In the genomic region with DNA sequence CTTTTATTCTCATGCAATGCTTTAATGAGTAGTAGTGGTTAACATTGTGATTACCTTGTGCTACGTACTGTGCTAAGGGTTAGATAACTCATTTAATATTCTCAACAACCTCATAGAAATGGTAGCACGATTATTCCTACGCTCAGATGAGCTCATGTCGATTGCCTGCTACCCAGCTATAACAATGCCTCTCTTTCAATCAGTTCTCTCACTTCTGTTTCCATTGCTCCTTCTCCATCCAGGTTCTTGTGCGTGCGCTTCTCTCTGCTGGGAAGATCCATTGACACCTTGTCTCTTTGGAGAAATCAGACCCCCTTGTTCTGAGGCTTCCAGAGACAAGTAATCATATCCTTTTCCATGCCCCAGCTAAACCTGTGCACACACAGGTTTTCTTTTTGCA, we compare ENCODE assay signal across 22 cellular contexts.
DNase-seq lines count a peak whose midpoint lies in the region; ATAC-seq and TF ChIP-seq lines count a peak whose summit lies in the region.
"Had no signal": no experiment of that assay in that cellular context is flagged by ENCODE, and none has a peak within 500 bp of the region (broad histone marks: within the 10 kb centered on the region; RNA-seq: fewer than 3 reads in every experiment).

No MANE protein-coding gene starts in this region.

- ATAC-seq in HG03432 (IDR thresholded peaks at IDR 0.05; ENCODE audit: unreplicated experiment) (no peak), GM18907 (IDR thresholded peaks at IDR 0.05; ENCODE audit: unreplicated experiment) (no peak)
- no peak for ATAC-seq in stimulated activated naive B cell treated with anti-CD40 and anti-IgM and Interleukin-4, amounts not matched to agents 10 μg/mL and 1 μg/mL and 100 μg/mL, for 72 hours (replicated peaks)
- ATAC-seq in activated CD4-positive, alpha-beta T cell treated with anti-CD3 and anti-CD28 coated beads for 36 hours, result no peak

- H3K27ac Mint-ChIP-seq in neural crest cell (ENCODE audit: unreplicated experiment), result no peak overlapping the region
- no peak overlapping the region for H3K27ac Mint-ChIP-seq in stimulated activated naive B cell treated with anti-CD40 and anti-IgM and Interleukin-4, amounts not matched to agents 10 μg/mL and 1 μg/mL and 100 μg/mL, for 72 hours
- H3K27ac Mint-ChIP-seq in activated CD4-positive, alpha-beta T cell treated with anti-CD3 and anti-CD28 coated beads for 36 hours, result no peak overlapping the region
- H3K27ac Mint-ChIP-seq: CD8-positive, alpha-beta memory T cell; IgD-negative memory B cell had no signal

- peak overlapping the region; percentile 58 for H3K4me3 Mint-ChIP-seq in neural crest cell
- H3K4me3 Mint-ChIP-seq in stimulated activated naive B cell treated with anti-CD40 and anti-IgM and Interleukin-4, amounts not matched to agents 10 μg/mL and 1 μg/mL and 100 μg/mL, for 72 hours, result no peak overlapping the region
- H3K4me3 Mint-ChIP-seq in activated CD4-positive, alpha-beta T cell treated with anti-CD3 and anti-CD28 coated beads for 36 hours, result no peak overlapping the region
- H3K4me3 Mint-ChIP-seq: CD8-positive, alpha-beta memory T cell; IgD-negative memory B cell had no signal

- no peak for TF ChIP-seq CTCF in mammary epithelial cell (conservative IDR thresholded peaks at IDR 0.05 in 1 of 2, IDR thresholded peaks at IDR 0.05 in 1 of 2; ENCODE audit: extremely low read depth in 1 of 2, insufficient read depth in 1 of 2, low read depth in 1 of 2, low read length in 2 of 2)
- TF ChIP-seq CTCF in breast epithelium (IDR thresholded peaks at IDR 0.05), result no peak
- no peak for TF ChIP-seq CTCF in dorsolateral prefrontal cortex (IDR thresholded peaks at IDR 0.05 in 54 of 56, conservative IDR thresholded peaks at IDR 0.05 in 2 of 56; ENCODE audit: low read depth in 1 of 56, partially characterized antibody in 56 of 56)
- no peak for TF ChIP-seq CTCF in neural crest cell (conservative IDR thresholded peaks at IDR 0.05)

- H3K9me3 ChIP-seq in mammary epithelial cell (replicated peaks; ENCODE audit: insufficient read depth, low read length) (peaks cover 5% of the 10 kb centered on the region), breast epithelium (no peaks in the 10 kb centered on the region)

- H3K36me3 Mint-ChIP-seq in neural crest cell (ENCODE audit: low read depth), result no peaks in the 10 kb centered on the region
- H3K36me3 Mint-ChIP-seq in stimulated activated naive B cell treated with anti-CD40 and anti-IgM and Interleukin-4, amounts not matched to agents 10 μg/mL and 1 μg/mL and 100 μg/mL, for 72 hours, result no peaks in the 10 kb centered on the region
- H3K36me3 Mint-ChIP-seq in activated CD4-positive, alpha-beta T cell treated with anti-CD3 and anti-CD28 coated beads for 36 hours (ENCODE audit: low read depth), result no peaks in the 10 kb centered on the region
- H3K36me3 Mint-ChIP-seq: CD8-positive, alpha-beta memory T cell had no signal

- H3K36me3 ChIP-seq in mammary epithelial cell (ENCODE audit: insufficient read depth, low read length), result no peaks in the 10 kb centered on the region
- no peaks in the 10 kb centered on the region for H3K36me3 ChIP-seq in breast epithelium

- CTCF ChIA-PET in mammary epithelial cell (lab: Charles Lee; ENCODE audit: low non-redundant PET), result no interaction called here
- CTCF ChIA-PET in activated CD4-positive, alpha-beta T cell treated with anti-CD3 and anti-CD28 coated beads for 36 hours (lab: Charles Lee), result interaction anchor here (0.6 to 2.0 kb wide), 3 partner anchors 17 to 527 kb away, joined by 3 to 9 read pairs (median 4); no protein-coding TSS in a partner anchor

- peaks cover 8% of the 10 kb centered on the region for H3K4me1 ChIP-seq in mammary epithelial cell (ENCODE audit: insufficient read depth, low read length)
- H3K4me1 ChIP-seq in breast epithelium, result no peaks in the 10 kb centered on the region

- H3K27me3 ChIP-seq in mammary epithelial cell (ENCODE audit: insufficient read depth, low read length) (no peaks in the 10 kb centered on the region), breast epithelium (peaks cover 0 to 4% of the 10 kb centered on the region in 2 donors), dorsolateral prefrontal cortex (no peaks in the 10 kb centered on the region)

- peak overlapping the region; percentile 19 for H3K4me2 ChIP-seq in mammary epithelial cell (ENCODE audit: insufficient read depth, low read depth, low read length)
- H3K4me2 ChIP-seq: PC-9 had no signal

- no peak for DNase-seq in mammary epithelial cell
- DNase-seq in breast epithelium (ENCODE audit: low spot score in 2 of 2), result no peak
- no peak for DNase-seq in dorsolateral prefrontal cortex
- DNase-seq in neural crest cell (ENCODE audit: low read depth, low spot score), result no peak
- DNase-seq in stimulated activated naive B cell treated with anti-CD40 and anti-IgM and Interleukin-4, amounts not matched to agents 10 μg/mL and 1 μg/mL and 100 μg/mL, for 72 hours, result no peak
- DNase-seq in activated CD4-positive, alpha-beta T cell treated with anti-CD3 and anti-CD28 coated beads for 36 hours, result no peak
- DNase-seq: AML-193; Calu3; CD8-positive, alpha-beta memory T cell; DMS153; NCI-H1105; NCI-H1694; NCI-H226; NCI-H510A treated with DMSO at 0.1 percent for 48 hours; NCI-H748 treated with DMSO at 0.1 percent for 48 hours; PC-9; SIG-M5 had no signal

- H3K9ac ChIP-seq in mammary epithelial cell (ENCODE audit: insufficient read depth, low read length), result no peak overlapping the region

- H3K9me3 Mint-ChIP-seq in neural crest cell, result no peaks in the 10 kb centered on the region
- H3K9me3 Mint-ChIP-seq in stimulated activated naive B cell treated with anti-CD40 and anti-IgM and Interleukin-4, amounts not matched to agents 10 μg/mL and 1 μg/mL and 100 μg/mL, for 72 hours, result no peaks in the 10 kb centered on the region
- H3K9me3 Mint-ChIP-seq in activated CD4-positive, alpha-beta T cell treated with anti-CD3 and anti-CD28 coated beads for 36 hours (ENCODE audit: low read depth), result no peaks in the 10 kb centered on the region
- H3K9me3 Mint-ChIP-seq: IgD-negative memory B cell had no signal

- H2AFZ ChIP-seq in mammary epithelial cell (ENCODE audit: low read depth, low read length), result no peak overlapping the region
- H2AFZ ChIP-seq: PC-9 had no signal

- H3K27ac ChIP-seq in mammary epithelial cell (ENCODE audit: insufficient read depth, low read depth, low read length) (no peak overlapping the region), breast epithelium (no peak overlapping the region), dorsolateral prefrontal cortex (peak overlapping the region; percentile 45 to 99 (median 96))
- H3K27ac ChIP-seq: C4-2B, PC-9, RWPE1 had no signal

- no peaks in the 10 kb centered on the region for H3K79me2 ChIP-seq in mammary epithelial cell (ENCODE audit: insufficient read depth, low read length)

- H4K20me1 ChIP-seq in mammary epithelial cell (ENCODE audit: insufficient read depth, low read length), result no peaks in the 10 kb centered on the region

- BruUV-seq in mammary epithelial cell (replicated peaks; lab: Mats Ljungman, UMichigan), result no TSS peak

- no peak overlapping the region for H3K4me3 ChIP-seq in mammary epithelial cell (replicated peaks in 1 of 3; ENCODE audit: insufficient read depth in 1 of 3, low read depth in 2 of 3, low read length in 3 of 3)
- no peak overlapping the region for H3K4me3 ChIP-seq in breast epithelium
- peak overlapping the region in 32 of 59 donors; percentile 0 to 42 (median 23) for H3K4me3 ChIP-seq in dorsolateral prefrontal cortex
- H3K4me3 ChIP-seq: PC-9 had no signal

- intact Hi-C loops in mammary epithelial cell (cut with micrococcal nuclease), result no loop called here
- intact Hi-C loops in breast epithelium (cut with DNase I; ENCODE audit: low total_unique reads), result no loop called here
- intact Hi-C loops in dorsolateral prefrontal cortex (cut with DNase I), result no loop called here
- intact Hi-C loops in activated CD4-positive, alpha-beta T cell treated with anti-CD3 and anti-CD28 coated beads for 36 hours (cut with DNase I, micrococcal nuclease), result no loop called here

- POLR2A ChIA-PET in activated CD4-positive, alpha-beta T cell treated with anti-CD3 and anti-CD28 coated beads for 36 hours (lab: Charles Lee), result no interaction called here

- dilution Hi-C loops in mammary epithelial cell (cut with HindIII; ENCODE audit: low sequenced_read_pairs), result no loop called here

- in situ Hi-C loops in mammary epithelial cell (cut with MboI; ENCODE audit: low sequenced_read_pairs in 2 of 2), result no loop called here

- WGBS in mammary epithelial cell (ENCODE audit: low coverage, missing lambda C conversion rate), result 72% methylated on average over 6 of the region's 6 CpGs

- H3K4me1 Mint-ChIP-seq in neural crest cell, result peaks cover 29% of the 10 kb centered on the region
- H3K4me1 Mint-ChIP-seq in stimulated activated naive B cell treated with anti-CD40 and anti-IgM and Interleukin-4, amounts not matched to agents 10 μg/mL and 1 μg/mL and 100 μg/mL, for 72 hours, result no peaks in the 10 kb centered on the region
- H3K4me1 Mint-ChIP-seq in activated CD4-positive, alpha-beta T cell treated with anti-CD3 and anti-CD28 coated beads for 36 hours, result no peaks in the 10 kb centered on the region
- H3K4me1 Mint-ChIP-seq: CD8-positive, alpha-beta memory T cell; IgD-negative memory B cell had no signal

- no peak for TF ChIP-seq POLR2A in breast epithelium (IDR thresholded peaks at IDR 0.05)

- peaks cover 5% of the 10 kb centered on the region for H3K27me3 Mint-ChIP-seq in neural crest cell (ENCODE audit: low read depth)
- peaks cover 16 to 23% of the 10 kb centered on the region in 2 donors for H3K27me3 Mint-ChIP-seq in stimulated activated naive B cell treated with anti-CD40 and anti-IgM and Interleukin-4, amounts not matched to agents 10 μg/mL and 1 μg/mL and 100 μg/mL, for 72 hours
- H3K27me3 Mint-ChIP-seq in activated CD4-positive, alpha-beta T cell treated with anti-CD3 and anti-CD28 coated beads for 36 hours, result peaks cover 19% of the 10 kb centered on the region

Comparison
In these comparisons a context has a peak if more than half of its experiments do, and no peak if none do; other contexts are left out.
1. H3K27ac ChIP-seq: peak in dorsolateral prefrontal cortex (59 of 59); none in mammary epithelial cell (single experiment) and breast epithelium (0 of 2).
2. H3K4me3 ChIP-seq: peak in dorsolateral prefrontal cortex (32 of 59); none in mammary epithelial cell (0 of 3) and breast epithelium (0 of 3).